25 cellular contexts compared by ENCODE assay signal in genomic region chr14:101178184-101179072, GRCh38.
DNase-seq lines count a peak whose midpoint lies in the region; ATAC-seq, FAIRE-seq and TF ChIP-seq lines count a peak whose summit lies in the region.
"Had no signal": no experiment of that assay in that cellular context is flagged by ENCODE, and none has a peak within 500 bp of the region (broad histone marks: within the 10 kb centered on the region; RNA-seq: fewer than 3 reads in every experiment).

No MANE protein-coding gene starts in this region.

- H3K36me3 Mint-ChIP-seq in CD4-positive, alpha-beta T cell (ENCODE audit: low read depth): no peaks in the 10 kb centered on the region
- H3K36me3 Mint-ChIP-seq: CD4-positive, alpha-beta memory T cell had no signal

- H4K91ac ChIP-seq in neuronal stem cell (ENCODE audit: low read depth, low read length, poor library complexity): no peak overlapping the region

- H3K27ac Mint-ChIP-seq in CD4-positive, alpha-beta T cell: no peak overlapping the region
- H3K27ac Mint-ChIP-seq: CD4-positive, alpha-beta memory T cell; GM23338 had no signal

- H2BK12ac ChIP-seq in neuronal stem cell (ENCODE audit: low read length): no peak overlapping the region

- H3K27ac ChIP-seq in right atrium auricular region (no peak overlapping the region), heart right ventricle (no peak overlapping the region), kidney (ENCODE audit: low read depth in 2 of 2, low read length in 2 of 2) (no peak overlapping the region), neuronal stem cell (replicated peaks; ENCODE audit: low read length) (no peak overlapping the region), upper lobe of right lung (no peak overlapping the region)
- no peak overlapping the region for H3K27ac ChIP-seq in CD4-positive, alpha-beta T cell (ENCODE audit: low read depth, low read length)

- POLR2A ChIA-PET in CD4-positive, alpha-beta T cell (lab: Charles Lee): interaction anchor here (0.8 kb wide), 1 partner anchor 21 kb away, joined by 3 read pairs; no protein-coding TSS in a partner anchor

- no peak overlapping the region for H3K14ac ChIP-seq in neuronal stem cell (ENCODE audit: low read length)

- no peak for TF ChIP-seq CTCF in right atrium auricular region (IDR thresholded peaks at IDR 0.05)
- TF ChIP-seq CTCF in heart right ventricle (IDR thresholded peaks at IDR 0.05): no peak
- TF ChIP-seq CTCF in kidney (IDR thresholded peaks at IDR 0.05; ENCODE audit: borderline replicate concordance, extremely low read depth, insufficient read depth): no peak
- TF ChIP-seq CTCF in upper lobe of right lung (IDR thresholded peaks at IDR 0.05): no peak
- TF ChIP-seq CTCF in CD4-positive, alpha-beta T cell (IDR thresholded peaks at IDR 0.05): no peak

- intact Hi-C loops in heart right ventricle (cut with DNase I) (no loop called here), kidney (cut with DNase I) (no loop called here), upper lobe of right lung (cut with DNase I) (no loop called here)
- intact Hi-C loops in CD4-positive, alpha-beta T cell (cut with DNase I, micrococcal nuclease): no loop called here

- peaks cover 0 to 2% of the 10 kb centered on the region in 2 donors for H3K9me3 ChIP-seq in right atrium auricular region
- peaks cover 0 to 32% (median 0%) of the 10 kb centered on the region in 11 donors for H3K9me3 ChIP-seq in heart right ventricle
- H3K9me3 ChIP-seq in kidney (ENCODE audit: control insufficient read depth in 1 of 2, low read length in 2 of 2): peaks cover 0 to 5% of the 10 kb centered on the region in 2 donors
- peaks cover 9 to 13% of the 10 kb centered on the region in 2 donors for H3K9me3 ChIP-seq in neuronal stem cell (replicated peaks in 1 of 2; ENCODE audit: control insufficient read depth in 2 of 2, insufficient read depth in 1 of 2, low read depth in 1 of 2, low read length in 2 of 2)
- no peaks in the 10 kb centered on the region for H3K9me3 ChIP-seq in upper lobe of right lung
- no peaks in the 10 kb centered on the region for H3K9me3 ChIP-seq in CD4-positive, alpha-beta T cell (ENCODE audit: control insufficient read depth, low read length)
- H3K9me3 ChIP-seq: BE2C had no signal

- H3K4me1 ChIP-seq in right atrium auricular region: no peaks in the 10 kb centered on the region
- no peaks in the 10 kb centered on the region for H3K4me1 ChIP-seq in heart right ventricle
- no peaks in the 10 kb centered on the region for H3K4me1 ChIP-seq in kidney (ENCODE audit: control insufficient read depth in 1 of 2, insufficient read depth in 1 of 2, low read depth in 1 of 2, low read length in 2 of 2)
- peaks cover 2 to 9% of the 10 kb centered on the region in 2 donors for H3K4me1 ChIP-seq in neuronal stem cell (ENCODE audit: control insufficient read depth in 2 of 2, insufficient read depth in 1 of 2, low read depth in 1 of 2, low read length in 2 of 2)
- H3K4me1 ChIP-seq in upper lobe of right lung: no peaks in the 10 kb centered on the region
- H3K4me1 ChIP-seq: BE2C had no signal

- no peak for ATAC-seq in heart right ventricle
- ATAC-seq in upper lobe of right lung: no peak
- ATAC-seq in CD4-positive, alpha-beta T cell (ENCODE audit: poor library complexity): no peak
- ATAC-seq: GM23338, K562 had no signal

- no peaks in the 10 kb centered on the region for H3K4me1 Mint-ChIP-seq in CD4-positive, alpha-beta T cell (ENCODE audit: low read depth)
- H3K4me1 Mint-ChIP-seq: CD4-positive, alpha-beta memory T cell; GM23338 had no signal

- WGBS in heart right ventricle, 2 donors: 83 to 87% methylated on average over 22 of the region's 22 CpGs
- WGBS in neuronal stem cell (ENCODE audit: extremely low coverage in 2 of 2, insufficient read length in 2 of 2, insufficient replicate concordance in 1 of 2), 2 donors: no CpG with 5 or more reads among the region's 22 CpGs

- H2AK5ac ChIP-seq in neuronal stem cell (ENCODE audit: low read depth, low read length): no peak overlapping the region

- FAIRE-seq in kidney (lab: Jason Lieb, UNC): no peak
- FAIRE-seq: A204.1, GM12891, GM18507, K562 had no signal

- peaks cover 2% of the 10 kb centered on the region for H3K27me3 Mint-ChIP-seq in CD4-positive, alpha-beta T cell
- H3K27me3 Mint-ChIP-seq: CD4-positive, alpha-beta memory T cell had no signal

- H3K4me2 ChIP-seq in neuronal stem cell (ENCODE audit: insufficient read depth, low read length, poor library complexity, severe bottlenecking): no peak overlapping the region
- H3K4me2 ChIP-seq: GM23338 had no signal

- H3K9me3 Mint-ChIP-seq in CD4-positive, alpha-beta T cell: peaks cover 2% of the 10 kb centered on the region

- H3K79me1 ChIP-seq in neuronal stem cell (ENCODE audit: low read depth, low read length): no peaks in the 10 kb centered on the region

- H3K4me3 ChIP-seq in right atrium auricular region (no peak overlapping the region), heart right ventricle (no peak overlapping the region), kidney (ENCODE audit: low read length in 2 of 2) (no peak overlapping the region), neuronal stem cell (ENCODE audit: low read length in 2 of 2) (no peak overlapping the region), upper lobe of right lung (no peak overlapping the region)
- H3K4me3 ChIP-seq: GM23338, K562 had no signal

- CTCF ChIA-PET in CD4-positive, alpha-beta T cell (lab: Charles Lee): no interaction called here

- H2BK5ac ChIP-seq in neuronal stem cell (ENCODE audit: low read length): no peak overlapping the region

- H4K8ac ChIP-seq in neuronal stem cell (ENCODE audit: low read depth, low read length): no peak overlapping the region

- no peak overlapping the region for H3K23ac ChIP-seq in neuronal stem cell (ENCODE audit: low read depth, low read length, poor library complexity)

- H3K4ac ChIP-seq in neuronal stem cell (ENCODE audit: low read length): no peak overlapping the region

- H3K9ac ChIP-seq in kidney (ENCODE audit: low read length in 2 of 2) (no peak overlapping the region), neuronal stem cell (ENCODE audit: low read depth, low read length, poor library complexity) (no peak overlapping the region)

- H2BK15ac ChIP-seq in neuronal stem cell (ENCODE audit: low read length): no peak overlapping the region

- H3K36me3 ChIP-seq in right atrium auricular region (no peaks in the 10 kb centered on the region), heart right ventricle (no peaks in the 10 kb centered on the region), kidney (ENCODE audit: control insufficient read depth in 1 of 2, insufficient read depth in 2 of 2, low read length in 2 of 2) (no peaks in the 10 kb centered on the region), neuronal stem cell (replicated peaks in 1 of 2; ENCODE audit: control insufficient read depth in 2 of 2, insufficient read depth in 2 of 2, low read length in 2 of 2) (no peaks in the 10 kb centered on the region), upper lobe of right lung (no peaks in the 10 kb centered on the region)
- H3K36me3 ChIP-seq: BE2C had no signal

- H3K4me3 Mint-ChIP-seq in CD4-positive, alpha-beta T cell: no peak overlapping the region
- H3K4me3 Mint-ChIP-seq: CD4-positive, alpha-beta memory T cell; GM23338 had no signal

- H2BK120ac ChIP-seq in neuronal stem cell (ENCODE audit: low read depth, low read length): no peak overlapping the region

- peak overlapping the region; percentile 45 for H3K18ac ChIP-seq in neuronal stem cell (ENCODE audit: low read length)

- H3K27me3 ChIP-seq in right atrium auricular region (no peaks in the 10 kb centered on the region), heart right ventricle (peaks cover 0 to 18% (median 4%) of the 10 kb centered on the region in 7 donors), neuronal stem cell (ENCODE audit: control insufficient read depth in 3 of 3, insufficient read depth in 3 of 3, low read depth in 1 of 3, low read length in 3 of 3) (no peaks in the 10 kb centered on the region), upper lobe of right lung (no peaks in the 10 kb centered on the region)
- no peaks in the 10 kb centered on the region for H3K27me3 ChIP-seq in CD4-positive, alpha-beta T cell (ENCODE audit: control insufficient read depth, insufficient read depth, low read length)
- H3K27me3 ChIP-seq: BE2C had no signal

- H2AFZ ChIP-seq in neuronal stem cell (ENCODE audit: low read length): peak overlapping the region; percentile 81
- H2AFZ ChIP-seq: GM23338 had no signal

- DNase-seq in right atrium auricular region (ENCODE audit: low spot score) (peak; percentile 40), heart right ventricle (no peak), kidney (peak; percentile 55), neuronal stem cell (ENCODE audit: low spot score) (no peak), upper lobe of right lung (peak; percentile 46), NCI-H1930 (lab: John Stamatoyannopoulos, UW) (no peak)
- no peak for DNase-seq in CD4-positive, alpha-beta T cell
- DNase-seq in activated CD4-positive, alpha-beta T cell treated with anti-CD3 and anti-CD28 coated beads, Interleukin-2, amount 50 U/mL, for 4 hours: no peak
- DNase-seq: BE2C; CD4-positive, alpha-beta memory T cell; EL; HCEC 1CT; NCI-H1105 treated with DMSO at 0.1 percent for 48 hours; NCI-H1694 treated with DMSO at 0.1 percent for 48 hours; NCI-H2107; NCI-H2227 treated with DMSO at 0.1 percent for 48 hours; NCI-H524; NCI-H82; OCI-M1; SHP77 had no signal

Comparison
In these comparisons a context has a peak if more than half of its experiments do, and no peak if none do; other contexts are left out.
1. DNase-seq: peak in right atrium auricular region (single experiment), kidney (single experiment) and upper lobe of right lung (single experiment); none in heart right ventricle (0 of 2), neuronal stem cell (single experiment), CD4-positive, alpha-beta T cell (0 of 10), NCI-H1930 (0 of 2) and activated CD4-positive, alpha-beta T cell treated with anti-CD3 and anti-CD28 coated beads, Interleukin-2, amount 50 U/mL, for 4 hours (0 of 2).